Comparison of ENCODE assay signal across 16 cellular contexts in the genomic region with DNA sequence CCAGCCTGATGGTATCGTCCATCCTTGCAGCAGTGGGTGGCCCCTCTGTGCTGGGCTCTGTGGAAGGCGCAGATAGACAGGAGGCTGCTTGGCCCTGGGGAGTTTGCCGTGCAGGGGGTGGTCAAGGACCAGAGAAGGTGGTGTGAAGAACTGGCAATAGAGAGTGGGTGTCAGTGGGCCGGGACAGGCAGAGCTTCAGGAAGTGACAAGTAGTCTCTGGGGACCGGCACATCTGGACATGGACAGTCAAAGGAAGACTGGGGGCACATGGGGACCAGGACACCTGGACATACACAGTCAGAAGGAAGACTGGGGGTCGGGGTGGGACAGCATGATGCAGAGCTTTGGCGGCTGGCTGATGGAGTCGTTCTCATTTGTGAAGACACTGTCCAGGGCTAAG.
DNase-seq lines count a peak whose midpoint lies in the region; TF ChIP-seq lines count a peak whose summit lies in the region.
"Had no signal": no experiment of that assay in that cellular context is flagged by ENCODE, and none has a peak within 500 bp of the region (broad histone marks: within the 10 kb centered on the region; RNA-seq: fewer than 3 reads in every experiment).

No MANE protein-coding gene starts in this region.

- no peak for TF ChIP-seq POLR2A in spleen (IDR thresholded peaks at IDR 0.05)

- H3K4me3 ChIP-seq in spleen, result no peak overlapping the region
- H3K4me3 ChIP-seq: BLaER1 had no signal

- intact Hi-C loops in spleen (cut with DNase I; ENCODE audit: low total_unique reads), result no loop called here

- H3K9me3 Mint-ChIP-seq in chondrocyte (ENCODE audit: low read depth), result peaks cover 2% of the 10 kb centered on the region
- no peaks in the 10 kb centered on the region for H3K9me3 Mint-ChIP-seq in endothelial cell (ENCODE audit: unreplicated experiment)
- H3K9me3 Mint-ChIP-seq: CD4-positive, CD25-positive, alpha-beta regulatory T cell; CD8-positive, alpha-beta T cell had no signal

- no peaks in the 10 kb centered on the region for H3K9me3 ChIP-seq in spleen
- H3K9me3 ChIP-seq: BLaER1, Caco-2 had no signal

- no peaks in the 10 kb centered on the region for H3K36me3 ChIP-seq in spleen

- no peak overlapping the region for H3K27ac ChIP-seq in spleen
- H3K27ac ChIP-seq: BLaER1, C4-2B had no signal

- TF ChIP-seq CTCF in chondrocyte (IDR thresholded peaks at IDR 0.05) (no peak), endothelial cell (IDR thresholded peaks at IDR 0.05; ENCODE audit: unreplicated experiment) (no peak), spleen (IDR thresholded peaks at IDR 0.05 in 8 of 11, conservative IDR thresholded peaks at IDR 0.05 in 3 of 11) (no peak)

- H3K27me3 ChIP-seq in spleen (replicated peaks in 1 of 7), result no peaks in the 10 kb centered on the region
- H3K27me3 ChIP-seq: BLaER1 had no signal

- 83 to 93% (median 87%) methylated on average over 8 of the region's 8 CpGs for WGBS in spleen, 5 donors

- H3K27me3 Mint-ChIP-seq in chondrocyte (ENCODE audit: low read depth) (no peaks in the 10 kb centered on the region), endothelial cell (ENCODE audit: unreplicated experiment) (no peaks in the 10 kb centered on the region)
- H3K27me3 Mint-ChIP-seq: B cell had no signal

- H3K4me3 Mint-ChIP-seq in chondrocyte (ENCODE audit: unreplicated experiment) (no peak overlapping the region), endothelial cell (ENCODE audit: unreplicated experiment) (peak overlapping the region; percentile 43)
- H3K4me3 Mint-ChIP-seq: B cell; CD4-positive, CD25-positive, alpha-beta regulatory T cell; CD8-positive, alpha-beta T cell had no signal

- H3K4me1 ChIP-seq in spleen, result peaks cover 0 to 14% (median 0%) of the 10 kb centered on the region in 6 donors
- H3K4me1 ChIP-seq: BLaER1, Caco-2 had no signal

- H3K4me1 Mint-ChIP-seq in chondrocyte (ENCODE audit: low read depth) (peaks cover 10% of the 10 kb centered on the region), endothelial cell (ENCODE audit: unreplicated experiment) (no peaks in the 10 kb centered on the region)
- H3K4me1 Mint-ChIP-seq: B cell; CD4-positive, CD25-positive, alpha-beta regulatory T cell had no signal

- no peak overlapping the region for H3K27ac Mint-ChIP-seq in chondrocyte (ENCODE audit: unreplicated experiment)
- H3K27ac Mint-ChIP-seq in endothelial cell (ENCODE audit: unreplicated experiment), result peak overlapping the region; percentile 39
- H3K27ac Mint-ChIP-seq: B cell; CD4-positive, CD25-positive, alpha-beta regulatory T cell; CD8-positive, alpha-beta T cell had no signal

- H3K36me3 Mint-ChIP-seq in chondrocyte (ENCODE audit: low read depth) (peaks cover 14% of the 10 kb centered on the region), endothelial cell (ENCODE audit: low read depth, unreplicated experiment) (peaks cover 12% of the 10 kb centered on the region)
- H3K36me3 Mint-ChIP-seq: CD4-positive, CD25-positive, alpha-beta regulatory T cell; CD8-positive, alpha-beta T cell had no signal

- DNase-seq in chondrocyte (ENCODE audit: low spot score) (peak; percentile 79), endothelial cell (ENCODE audit: low spot score) (no peak), mesenteric fat pad (ENCODE audit: low spot score) (peak; percentile 65), spleen (peak; percentile 48), ureter (ENCODE audit: low spot score) (no peak)
- no peak for DNase-seq in activated naive CD4-positive, alpha-beta T cell treated with anti-CD3 and anti-CD28 coated beads, Interleukin-2, amount 50 U/mL, for 16 hours
- DNase-seq: Caco-2; CD4-positive, CD25-positive, alpha-beta regulatory T cell; CD8-positive, alpha-beta T cell; DMS153; DND-41; GOT3; HCEC 1CT had no signal

Comparison
In these comparisons a context has a peak if more than half of its experiments do, and no peak if none do; other contexts are left out.
1. DNase-seq: peak in chondrocyte (single experiment), mesenteric fat pad (single experiment) and spleen (single experiment); none in endothelial cell (single experiment), activated naive CD4-positive, alpha-beta T cell treated with anti-CD3 and anti-CD28 coated beads, Interleukin-2, amount 50 U/mL, for 16 hours (single experiment) and ureter (single experiment).